In genomic region chr2:95342556-95343320, GRCh38 we compare ENCODE assay signal across 15 cellular contexts. TPM values are rescaled to one million over a fixed set of nuclear protein-coding genes. Genes with fewer than 3 reads are reported as not detected.
"Had no signal": no experiment of that assay in that cellular context is flagged by ENCODE, and none has a peak within 500 bp of the region (broad histone marks: within the 10 kb centered on the region; RNA-seq: fewer than 3 reads in every experiment).

No MANE protein-coding gene starts in this region.

- DNase-seq: activated CD4-positive, alpha-beta memory T cell treated with anti-CD3 and anti-CD28 coated beads for 36 hours; amniotic stem cell; brain microvascular endothelial cell; mesendoderm; stimulated activated CD4-positive, alpha-beta T cell treated with anti-CD3 and anti-CD28 coated beads, Interleukin-1b, Interleukin-23, amount 100 ng/mL, for 48 hours; T-helper 1 cell had no signal

- H3K4me3 Mint-ChIP-seq: activated CD4-positive, alpha-beta memory T cell treated with anti-CD3 and anti-CD28 coated beads for 36 hours; stimulated activated memory B cell treated with anti-CD40 and anti-IgM and Interleukin-4, amounts not matched to agents 10 μg/mL and 1 μg/mL and 100 μg/mL, for 72 hours had no signal

- H3K9me3 ChIP-seq: SJSA1 had no signal

- H3K36me3 ChIP-seq: brain microvascular endothelial cell, SJSA1 had no signal

- H3K27ac Mint-ChIP-seq: activated CD4-positive, alpha-beta memory T cell treated with anti-CD3 and anti-CD28 coated beads for 36 hours; activated naive CD4-positive, alpha-beta T cell treated with anti-CD3 and anti-CD28 coated beads, Interleukin-2, amount 50 U/mL, for 72 hours; stimulated activated memory B cell treated with anti-CD40 and anti-IgM and Interleukin-4, amounts not matched to agents 10 μg/mL and 1 μg/mL and 100 μg/mL, for 72 hours; type B pancreatic cell had no signal

- H3K36me3 Mint-ChIP-seq: activated CD4-positive, alpha-beta memory T cell treated with anti-CD3 and anti-CD28 coated beads for 36 hours; activated naive CD4-positive, alpha-beta T cell treated with anti-CD3 and anti-CD28 coated beads, Interleukin-2, amount 50 U/mL, for 72 hours; stimulated activated memory B cell treated with anti-CD40 and anti-IgM and Interleukin-4, amounts not matched to agents 10 μg/mL and 1 μg/mL and 100 μg/mL, for 72 hours; type B pancreatic cell had no signal

- H3K27ac ChIP-seq: brain microvascular endothelial cell, dorsolateral prefrontal cortex, SJSA1, VCaP had no signal

- ATAC-seq: activated naive CD4-positive, alpha-beta T cell treated with anti-CD3 and anti-CD28 coated beads, Interleukin-2, amount 50 U/mL, for 72 hours; esophagus mucosa; left colon; stimulated activated memory B cell treated with anti-CD40 and anti-IgM and Interleukin-4, amounts not matched to agents 10 μg/mL and 1 μg/mL and 100 μg/mL, for 72 hours had no signal

- H3K9me3 Mint-ChIP-seq: activated CD4-positive, alpha-beta memory T cell treated with anti-CD3 and anti-CD28 coated beads for 36 hours; activated naive CD4-positive, alpha-beta T cell treated with anti-CD3 and anti-CD28 coated beads, Interleukin-2, amount 50 U/mL, for 72 hours; stimulated activated memory B cell treated with anti-CD40 and anti-IgM and Interleukin-4, amounts not matched to agents 10 μg/mL and 1 μg/mL and 100 μg/mL, for 72 hours; type B pancreatic cell had no signal

- H3K4me3 ChIP-seq: dorsolateral prefrontal cortex, SJSA1 had no signal

RNA-seq across cellular contexts. Expression of gene KCNIP3, which starts 45.6 kb away (rescaled TPM):
- total RNA-seq: activated CD4-positive, alpha-beta memory T cell treated with anti-CD3 and anti-CD28 coated beads for 36 hours; activated naive CD4-positive, alpha-beta T cell treated with anti-CD3 and anti-CD28 coated beads, Interleukin-2, amount 50 U/mL, for 72 hours had no signal
- polyA plus RNA-seq: neural cell had no signal
